Comparison of ENCODE assay signal across 1 cellular context in genomic region chrX:47605024-47605423, GRCh38.
TF ChIP-seq lines count a peak whose summit lies in the region.

No MANE protein-coding gene starts in this region.

TF ChIP-seq in K562, 482 proteins besides CTCF, POLR2A, EP300 and RAD21:
- TF ChIP-seq JUNB (CRISPR knock-in tag; conservative IDR thresholded peaks at IDR 0.05) (no peak), ARID2 (IDR thresholded peaks at IDR 0.05) (no peak), STAT5B (CRISPR knock-in tag; IDR thresholded peaks at IDR 0.05) (no peak), SPI1 (IDR thresholded peaks at IDR 0.05; ENCODE audit: borderline replicate concordance, low read depth, low read length) (0 out of 2 replicates have a peak, but pooled peaks have one; percentile 7), TCF7L2 (IDR thresholded peaks at IDR 0.05; ENCODE audit: low read depth, low read length) (no peak), TFE3 (CRISPR knock-in tag; IDR thresholded peaks at IDR 0.05) (no peak)
